ENCODE assay signal across 24 cellular contexts in genomic region chr2:189829092-189829843, GRCh38. TPM values are rescaled to one million over a fixed set of nuclear protein-coding genes. Genes with fewer than 3 reads are reported as not detected.
DNase-seq lines count a peak whose midpoint lies in the region; ATAC-seq and TF ChIP-seq lines count a peak whose summit lies in the region.
"Had no signal": no experiment of that assay in that cellular context is flagged by ENCODE, and none has a peak within 500 bp of the region (broad histone marks: within the 10 kb centered on the region; RNA-seq: fewer than 3 reads in every experiment).

No MANE protein-coding gene starts in this region.

- no peak for TF ChIP-seq POLR2A in GM18505 (IDR thresholded peaks at IDR 0.05; ENCODE audit: borderline replicate concordance, extremely low read depth, insufficient read depth, insufficient read length)

- no peak overlapping the region for H3K4me3 Mint-ChIP-seq in activated naive CD8-positive, alpha-beta T cell treated with anti-CD3 and anti-CD28 coated beads, Interleukin-2, amount 50 U/mL, for 24 hours
- no peak overlapping the region for H3K4me3 Mint-ChIP-seq in activated naive CD8-positive, alpha-beta T cell treated with anti-CD3 and anti-CD28 coated beads for 36 hours
- no peak overlapping the region for H3K4me3 Mint-ChIP-seq in activated T-helper 17 cell treated with anti-CD3 and anti-CD28 coated beads, Interleukin-2, amount 50 U/mL, for 72 hours
- H3K4me3 Mint-ChIP-seq: activated B cell treated with CpG ODN at 0.5 μM for 24 hours; natural killer cell; T-helper 2 cell treated with Interferon-gamma antibody and Interleukin-4, amounts not matched to agents 5 μg/mL and 100 μg/mL, for 36 hours had no signal

- H3K27me3 Mint-ChIP-seq in activated naive CD8-positive, alpha-beta T cell treated with anti-CD3 and anti-CD28 coated beads, Interleukin-2, amount 50 U/mL, for 24 hours: no peaks in the 10 kb centered on the region
- H3K27me3 Mint-ChIP-seq in activated naive CD8-positive, alpha-beta T cell treated with anti-CD3 and anti-CD28 coated beads for 36 hours: no peaks in the 10 kb centered on the region
- H3K27me3 Mint-ChIP-seq in activated T-helper 17 cell treated with anti-CD3 and anti-CD28 coated beads, Interleukin-2, amount 50 U/mL, for 72 hours: no peaks in the 10 kb centered on the region
- H3K27me3 Mint-ChIP-seq: activated B cell treated with CpG ODN at 0.5 μM for 24 hours had no signal

- no peaks in the 10 kb centered on the region for H3K27me3 ChIP-seq in psoas muscle (ENCODE audit: insufficient read depth in 3 of 3, low read length in 2 of 3)
- H3K27me3 ChIP-seq: BLaER1 treated with 17β-estradiol and CSF1 and Interleukin-3, amounts not matched to agents 10 nM and 100 nM; body of pancreas; transverse colon had no signal

- peak overlapping the region; percentile 16 for H3K27ac Mint-ChIP-seq in activated naive CD8-positive, alpha-beta T cell treated with anti-CD3 and anti-CD28 coated beads, Interleukin-2, amount 50 U/mL, for 24 hours
- H3K27ac Mint-ChIP-seq in activated naive CD8-positive, alpha-beta T cell treated with anti-CD3 and anti-CD28 coated beads for 36 hours: no peak overlapping the region
- H3K27ac Mint-ChIP-seq in activated T-helper 17 cell treated with anti-CD3 and anti-CD28 coated beads, Interleukin-2, amount 50 U/mL, for 72 hours: peak overlapping the region; percentile 13
- H3K27ac Mint-ChIP-seq: activated B cell treated with CpG ODN at 0.5 μM for 24 hours; natural killer cell; T-helper 2 cell treated with Interferon-gamma antibody and Interleukin-4, amounts not matched to agents 5 μg/mL and 100 μg/mL, for 36 hours had no signal

- H3K4me3 ChIP-seq in foreskin fibroblast (ENCODE audit: low read depth in 1 of 2, low read length in 2 of 2) (no peak overlapping the region), psoas muscle (no peak overlapping the region)
- H3K4me3 ChIP-seq: BLaER1 treated with 17β-estradiol and CSF1 and Interleukin-3, amounts not matched to agents 10 nM and 100 nM; body of pancreas; transverse colon had no signal

- no peaks in the 10 kb centered on the region for H3K9me3 Mint-ChIP-seq in activated naive CD8-positive, alpha-beta T cell treated with anti-CD3 and anti-CD28 coated beads, Interleukin-2, amount 50 U/mL, for 24 hours
- H3K9me3 Mint-ChIP-seq in activated naive CD8-positive, alpha-beta T cell treated with anti-CD3 and anti-CD28 coated beads for 36 hours: no peaks in the 10 kb centered on the region
- H3K9me3 Mint-ChIP-seq in activated T-helper 17 cell treated with anti-CD3 and anti-CD28 coated beads, Interleukin-2, amount 50 U/mL, for 72 hours: no peaks in the 10 kb centered on the region
- H3K9me3 Mint-ChIP-seq: activated B cell treated with CpG ODN at 0.5 μM for 24 hours; natural killer cell; T-helper 2 cell treated with Interferon-gamma antibody and Interleukin-4, amounts not matched to agents 5 μg/mL and 100 μg/mL, for 36 hours had no signal

- peaks cover 24% of the 10 kb centered on the region for H3K4me1 ChIP-seq in psoas muscle
- H3K4me1 ChIP-seq: BLaER1 treated with 17β-estradiol and CSF1 and Interleukin-3, amounts not matched to agents 10 nM and 100 nM; body of pancreas; Caco-2 had no signal

- DNase-seq in activated naive CD8-positive, alpha-beta T cell treated with anti-CD3 and anti-CD28 coated beads, Interleukin-2, amount 50 U/mL, for 24 hours: no peak
- no peak for DNase-seq in activated naive CD8-positive, alpha-beta T cell treated with anti-CD3 and anti-CD28 coated beads for 36 hours
- DNase-seq in foreskin fibroblast (peak; percentile 16 to 64), psoas muscle (no peak), SIG-M5 (lab: John Stamatoyannopoulos, UW) (no peak)
- no peak for DNase-seq in central memory CD4-positive, alpha-beta T cell
- DNase-seq: activated B cell treated with CpG ODN at 0.5 μM for 24 hours; activated CD4-positive, alpha-beta T cell treated with anti-CD3 and anti-CD28 coated beads, Interleukin-2, amount 50 U/mL, for 4 hours; activated CD8-positive, alpha-beta memory T cell treated with anti-CD3 and anti-CD28 coated beads, Interleukin-2, amount 50 U/mL, for 48 hours; body of pancreas; Caco-2; DMS79 treated with DMSO at 0.1 percent for 48 hours; islet precursor cell; natural killer cell; NCI-H1048; NCI-H187 treated with DMSO at 0.1 percent for 48 hours; NCI-H69; posterior cingulate gyrus; transverse colon had no signal

- H3K4me1 Mint-ChIP-seq in activated naive CD8-positive, alpha-beta T cell treated with anti-CD3 and anti-CD28 coated beads, Interleukin-2, amount 50 U/mL, for 24 hours: peaks cover 7% of the 10 kb centered on the region
- peaks cover 3% of the 10 kb centered on the region for H3K4me1 Mint-ChIP-seq in activated naive CD8-positive, alpha-beta T cell treated with anti-CD3 and anti-CD28 coated beads for 36 hours
- H3K4me1 Mint-ChIP-seq in activated T-helper 17 cell treated with anti-CD3 and anti-CD28 coated beads, Interleukin-2, amount 50 U/mL, for 72 hours: peaks cover 22% of the 10 kb centered on the region
- H3K4me1 Mint-ChIP-seq: activated B cell treated with CpG ODN at 0.5 μM for 24 hours had no signal

- 92 to 95% (median 95%) methylated on average over 5 of the region's 5 CpGs for WGBS in psoas muscle, 3 donors

- no peaks in the 10 kb centered on the region for H3K9me3 ChIP-seq in psoas muscle
- H3K9me3 ChIP-seq: BLaER1 treated with 17β-estradiol and CSF1 and Interleukin-3, amounts not matched to agents 10 nM and 100 nM; body of pancreas; Caco-2; transverse colon had no signal

- peaks cover 38% of the 10 kb centered on the region for H3K36me3 Mint-ChIP-seq in activated naive CD8-positive, alpha-beta T cell treated with anti-CD3 and anti-CD28 coated beads, Interleukin-2, amount 50 U/mL, for 24 hours (ENCODE audit: low read depth)
- H3K36me3 Mint-ChIP-seq in activated naive CD8-positive, alpha-beta T cell treated with anti-CD3 and anti-CD28 coated beads for 36 hours: peaks cover 17% of the 10 kb centered on the region
- H3K36me3 Mint-ChIP-seq in activated T-helper 17 cell treated with anti-CD3 and anti-CD28 coated beads, Interleukin-2, amount 50 U/mL, for 72 hours (ENCODE audit: low read depth): peaks cover 36% of the 10 kb centered on the region
- H3K36me3 Mint-ChIP-seq: natural killer cell had no signal

- no peaks in the 10 kb centered on the region for H3K36me3 ChIP-seq in psoas muscle (ENCODE audit: insufficient read depth in 1 of 2, low read depth in 1 of 2)
- H3K36me3 ChIP-seq: transverse colon had no signal

- no peak for ATAC-seq in activated naive CD8-positive, alpha-beta T cell treated with anti-CD3 and anti-CD28 coated beads, Interleukin-2, amount 50 U/mL, for 24 hours
- ATAC-seq in activated T-helper 17 cell treated with anti-CD3 and anti-CD28 coated beads, Interleukin-2, amount 50 U/mL, for 72 hours (replicated peaks): no peak
- no peak for ATAC-seq in GM18505 (IDR thresholded peaks at IDR 0.05; ENCODE audit: unreplicated experiment)
- ATAC-seq in psoas muscle: no peak
- ATAC-seq: body of pancreas, natural killer cell had no signal

- intact Hi-C loops in psoas muscle (cut with DNase I): no loop called here

- TF ChIP-seq CTCF in foreskin fibroblast (IDR thresholded peaks at IDR 0.05; ENCODE audit: low read depth, low read length) (no peak), psoas muscle (IDR thresholded peaks at IDR 0.05) (no peak)

- no peak overlapping the region for H3K27ac ChIP-seq in psoas muscle
- H3K27ac ChIP-seq: 22Rv1; BLaER1 treated with 17β-estradiol and CSF1 and Interleukin-3, amounts not matched to agents 10 nM and 100 nM; body of pancreas; transverse colon had no signal

RNA-seq across cellular contexts. Expression of gene PMS1, which starts 45.0 kb away (rescaled TPM):
- total RNA-seq in activated naive CD8-positive, alpha-beta T cell treated with anti-CD3 and anti-CD28 coated beads for 36 hours: 10 to 100 TPM; 41.8 to 48.8 TPM
- 10 to 100 TPM; 43.7 to 47.2 TPM for total RNA-seq in activated T-helper 17 cell treated with anti-CD3 and anti-CD28 coated beads, Interleukin-2, amount 50 U/mL, for 72 hours
- 10 to 100 TPM in 3 of 4 donors, 1 to 10 TPM in 1; 8.7 to 20.3 (median 11.6) TPM for total RNA-seq in psoas muscle
- 10 to 100 TPM in 1 of 3 donors, 1 to 10 TPM in 2; 4.6 to 10.5 (median 7.4) TPM for polyA plus RNA-seq in psoas muscle

RNA-seq across cellular contexts. Expression of gene ORMDL1, which starts 45.1 kb away (rescaled TPM):
- total RNA-seq in activated naive CD8-positive, alpha-beta T cell treated with anti-CD3 and anti-CD28 coated beads for 36 hours: 10 to 100 TPM; 60.5 to 64.1 TPM
- 10 to 100 TPM; 69.4 to 84.4 TPM for total RNA-seq in activated T-helper 17 cell treated with anti-CD3 and anti-CD28 coated beads, Interleukin-2, amount 50 U/mL, for 72 hours
- 10 to 100 TPM; 18.7 to 22.2 (median 20.1) TPM for total RNA-seq in psoas muscle
- polyA plus RNA-seq in psoas muscle: 10 to 100 TPM; 24.0 to 54.5 (median 41.2) TPM

Comparison
In these comparisons a context has a peak if more than half of its experiments do, and no peak if none do; other contexts are left out.
1. DNase-seq: peak in foreskin fibroblast (2 of 2); none in activated naive CD8-positive, alpha-beta T cell treated with anti-CD3 and anti-CD28 coated beads, Interleukin-2, amount 50 U/mL, for 24 hours (single experiment), activated naive CD8-positive, alpha-beta T cell treated with anti-CD3 and anti-CD28 coated beads for 36 hours (single experiment), central memory CD4-positive, alpha-beta T cell (single experiment), psoas muscle (0 of 2) and SIG-M5 (single experiment).